9 cellular contexts compared by ENCODE assay signal in the genomic region with DNA sequence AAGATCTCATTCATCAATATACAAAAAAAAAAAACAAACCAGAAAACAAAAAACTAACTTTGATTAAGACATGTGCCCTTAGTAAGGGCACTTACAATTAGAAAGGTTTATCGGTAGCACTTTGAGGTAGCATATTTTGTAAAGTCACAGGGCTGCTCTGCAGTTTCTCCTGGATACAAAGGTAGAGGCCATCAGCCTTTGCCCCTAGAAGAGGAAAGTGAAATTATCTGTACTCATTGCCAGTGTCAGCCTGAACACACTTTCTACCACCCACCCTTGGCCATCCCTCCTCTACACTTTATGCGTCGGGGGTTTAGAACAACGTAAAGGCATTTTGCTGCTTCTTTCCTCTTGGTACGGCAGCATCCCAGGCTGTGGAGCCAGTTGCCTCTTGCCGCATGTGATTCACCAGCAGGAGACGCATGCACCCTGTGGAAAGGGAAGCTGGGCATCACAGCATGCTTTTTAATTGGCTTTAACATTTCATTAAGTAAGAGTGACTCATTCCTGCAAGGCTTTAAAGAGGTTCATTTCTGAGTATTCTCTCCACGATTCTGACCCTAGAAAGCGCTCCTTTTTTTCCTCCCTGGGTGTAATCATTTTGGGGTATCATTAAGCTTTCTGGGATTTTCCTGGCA.
DNase-seq lines count a peak whose midpoint lies in the region; ATAC-seq and TF ChIP-seq lines count a peak whose summit lies in the region.
"Had no signal": no experiment of that assay in that cellular context is flagged by ENCODE, and none has a peak within 500 bp of the region (broad histone marks: within the 10 kb centered on the region; RNA-seq: fewer than 3 reads in every experiment).

No MANE protein-coding gene starts in this region.

- H3K4me1 Mint-ChIP-seq in brain = peaks cover 59% of the 10 kb centered on the region

- no peaks in the 10 kb centered on the region for H3K27me3 Mint-ChIP-seq in brain
- H3K27me3 Mint-ChIP-seq: memory B cell had no signal

- peak overlapping the region in 2 of 3 donors; percentile 14 to 35 for H3K27ac ChIP-seq in right lobe of liver

- H3K27ac Mint-ChIP-seq in brain = peak overlapping the region; percentile 63 to 93 (median 80)
- H3K27ac Mint-ChIP-seq: memory B cell had no signal

- TF ChIP-seq CTCF in LNCaP clone FGC (IDR thresholded peaks at IDR 0.05; ENCODE audit: control insufficient read depth, extremely low read depth, insufficient read depth) = 0 out of 2 replicates have a peak, but pooled peaks have one; percentile 9
- no peak for TF ChIP-seq CTCF in brain (conservative IDR thresholded peaks at IDR 0.05)
- peak; percentile 38 to 43 (median 42) for TF ChIP-seq CTCF in right lobe of liver (IDR thresholded peaks at IDR 0.05)
- no peak for TF ChIP-seq CTCF in GM20000 (IDR thresholded peaks at IDR 0.05; ENCODE audit: extremely low read depth, missing control alignments)

- 44% methylated on average over 9 of the region's 9 CpGs for WGBS in right lobe of liver (ENCODE audit: insufficient coverage, low coverage, low lambda C conversion rate, missing lambda C conversion rate)

- no peak for TF ChIP-seq POLR2A in right lobe of liver (IDR thresholded peaks at IDR 0.05)

- peaks cover 0 to 64% (median 22%) of the 10 kb centered on the region in 4 donors for H3K4me1 ChIP-seq in right lobe of liver

- H3K9me3 ChIP-seq in right lobe of liver = no peaks in the 10 kb centered on the region

- ATAC-seq in right lobe of liver (peak; percentile 57 to 77 (median 65)), HG03442 (IDR thresholded peaks at IDR 0.05; ENCODE audit: unreplicated experiment) (no peak)

- H3K36me3 Mint-ChIP-seq in brain = peaks cover 39% of the 10 kb centered on the region

- H3K9me3 Mint-ChIP-seq in brain = no peaks in the 10 kb centered on the region
- H3K9me3 Mint-ChIP-seq: memory B cell had no signal

- peak; percentile 79 for DNase-seq in Ammon's horn (ENCODE audit: low spot score)
- DNase-seq in LNCaP clone FGC (ENCODE audit: low read depth) = no peak
- DNase-seq in right lobe of liver = peak in 1 of 3 donors; percentile 55
- no peak for DNase-seq in GM20000 (ENCODE audit: low spot score)
- DNase-seq in NCI-H187 (lab: John Stamatoyannopoulos, UW) = no peak
- DNase-seq in NCI-H146 treated with DMSO at 0.1 percent for 48 hours (lab: John Stamatoyannopoulos, UW; ENCODE audit: unreplicated experiment) = no peak

- intact Hi-C loops in right lobe of liver (cut with DNase I) = no loop called here

- H3K27me3 ChIP-seq in right lobe of liver = no peaks in the 10 kb centered on the region

- H3K4me3 ChIP-seq in LNCaP clone FGC (ENCODE audit: low read depth, low read length) (no peak overlapping the region), right lobe of liver (no peak overlapping the region)

- peaks cover 0 to 6% (median 0%) of the 10 kb centered on the region in 4 donors for H3K36me3 ChIP-seq in right lobe of liver

- H3K4me3 Mint-ChIP-seq in brain = peak overlapping the region in 3 of 5 experiments; percentile 36 to 83 (median 47)
- H3K4me3 Mint-ChIP-seq: memory B cell had no signal

Comparison
In these comparisons a context has a peak if more than half of its experiments do, and no peak if none do; other contexts are left out.
1. CTCF ChIP-seq: peak in LNCaP clone FGC (single experiment) and right lobe of liver (4 of 4); none in brain (0 of 2) and GM20000 (single experiment).